16 cellular contexts compared by ENCODE assay signal in the genomic region with DNA sequence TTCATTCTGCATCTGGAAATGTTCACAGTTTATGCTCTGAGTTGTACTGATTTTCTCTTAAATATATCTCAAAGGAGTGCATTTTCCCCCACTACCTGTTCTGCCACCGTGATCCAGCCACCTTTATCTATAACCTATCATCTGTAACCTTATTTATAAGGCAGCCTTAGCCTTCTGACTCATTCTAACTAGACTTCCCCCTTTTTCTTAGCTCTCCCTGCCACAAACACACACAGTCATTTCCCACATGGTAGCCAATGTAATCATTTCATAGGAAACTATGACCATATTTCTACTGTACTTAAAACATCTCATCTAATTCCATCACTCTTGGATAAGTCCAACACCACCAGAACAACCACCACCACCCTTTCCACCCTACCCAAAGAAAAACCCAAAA. TPM values are rescaled to one million over a fixed set of nuclear protein-coding genes. Genes with fewer than 3 reads are reported as not detected.
DNase-seq lines count a peak whose midpoint lies in the region; ATAC-seq, FAIRE-seq and TF ChIP-seq lines count a peak whose summit lies in the region.
"Had no signal": no experiment of that assay in that cellular context is flagged by ENCODE, and none has a peak within 500 bp of the region (broad histone marks: within the 10 kb centered on the region; RNA-seq: fewer than 3 reads in every experiment).

No MANE protein-coding gene starts in this region.

- DNase-seq in AML-193 (lab: John Stamatoyannopoulos, UW) (peak; percentile 81 to 92), HL-60 (ENCODE audit: low read depth in 1 of 2, low spot score in 1 of 2) (peak in 1 of 2 experiments; percentile 52), endothelial cell of umbilical vein (ENCODE audit: low read depth, low spot score) (peak; percentile 92), ACHN (no peak), KG1 (lab: John Stamatoyannopoulos, UW) (no peak), coronary artery (ENCODE audit: low spot score) (no peak)
- DNase-seq in activated CD4-positive, alpha-beta T cell treated with anti-CD3 and anti-CD28 coated beads, Interleukin-2, amount 10 ng/mL, durations not matched to agents 7 days and 5 days: peak; percentile 16
- DNase-seq: activated B cell treated with CpG ODN at 0.5 μM for 24 hours, BE2C, kidney, Peyer's patch had no signal

- H3K4me2 ChIP-seq in endothelial cell of umbilical vein (ENCODE audit: insufficient read depth, low read length): peak overlapping the region; percentile 47

- no TSS peak for BruUV-seq in endothelial cell of umbilical vein (replicated peaks; lab: Mats Ljungman, UMichigan)

- TF ChIP-seq CTCF in HL-60 (IDR thresholded peaks at IDR 0.05; ENCODE audit: insufficient read depth, low read length) (no peak), endothelial cell of umbilical vein (IDR thresholded peaks at IDR 0.05; ENCODE audit: extremely low read depth in 1 of 2, insufficient read depth in 1 of 2, low read depth in 1 of 2, low read length in 2 of 2) (no peak), coronary artery (IDR thresholded peaks at IDR 0.05) (no peak)

- peak overlapping the region; percentile 27 for H3K27ac ChIP-seq in HL-60 (replicated peaks)
- peak overlapping the region; percentile 37 for H3K27ac ChIP-seq in endothelial cell of umbilical vein (ENCODE audit: insufficient read depth, low read depth, low read length)
- no peak overlapping the region for H3K27ac ChIP-seq in coronary artery
- H3K27ac ChIP-seq: neutrophil had no signal

- no peaks in the 10 kb centered on the region for H3K36me3 ChIP-seq in endothelial cell of umbilical vein (ENCODE audit: control insufficient read depth in 2 of 2, extremely low read depth in 1 of 2, insufficient read depth in 2 of 2, low read length in 2 of 2)
- H3K36me3 ChIP-seq: BE2C, neutrophil, Peyer's patch had no signal

- no peak overlapping the region for H2AFZ ChIP-seq in endothelial cell of umbilical vein (ENCODE audit: low read depth, low read length)

- H3K4me3 ChIP-seq in HL-60 (replicated peaks; ENCODE audit: insufficient read depth, low read length): no peak overlapping the region
- no peak overlapping the region for H3K4me3 ChIP-seq in endothelial cell of umbilical vein (replicated peaks in 1 of 3; ENCODE audit: insufficient read depth in 1 of 3, low read depth in 1 of 3, low read length in 3 of 3)
- H3K4me3 ChIP-seq in coronary artery: no peak overlapping the region
- H3K4me3 ChIP-seq: Peyer's patch had no signal

- H3K27me3 Mint-ChIP-seq in activated CD4-positive, alpha-beta T cell treated with anti-CD3 and anti-CD28 coated beads, Interleukin-2, amount 10 ng/mL, durations not matched to agents 7 days and 5 days: no peaks in the 10 kb centered on the region
- H3K27me3 Mint-ChIP-seq: activated B cell treated with CpG ODN at 0.5 μM for 24 hours had no signal

- no peak for TF ChIP-seq POLR2A in endothelial cell of umbilical vein (IDR thresholded peaks at IDR 0.05; ENCODE audit: low read depth, low read length)

- ATAC-seq in GM19324 (IDR thresholded peaks at IDR 0.05; ENCODE audit: low FRiP score, unreplicated experiment): no peak

- H3K4me1 ChIP-seq in endothelial cell of umbilical vein (ENCODE audit: control insufficient read depth, extremely low read depth, insufficient read depth, low read length): peaks cover 22% of the 10 kb centered on the region
- H3K4me1 ChIP-seq: BE2C, Peyer's patch had no signal

- peak; percentile 56 for FAIRE-seq in endothelial cell of umbilical vein (lab: Jason Lieb, UNC)
- FAIRE-seq: kidney had no signal

- H3K27me3 ChIP-seq in HL-60 (ENCODE audit: insufficient read depth, poor library complexity, severe bottlenecking): no peaks in the 10 kb centered on the region
- no peaks in the 10 kb centered on the region for H3K27me3 ChIP-seq in endothelial cell of umbilical vein (ENCODE audit: control insufficient read depth in 2 of 2, insufficient read depth in 2 of 2, low read length in 2 of 2)
- H3K27me3 ChIP-seq: BE2C, neutrophil, Peyer's patch had no signal

- in situ Hi-C loops in ACHN (cut with HindIII; ENCODE audit: low pct_ligation_motif_present, low pct_unique_long_range_greater_than_20kb, low sequenced_read_pairs): no loop called here

- H3K9me3 ChIP-seq in endothelial cell of umbilical vein (replicated peaks; ENCODE audit: control insufficient read depth, insufficient read depth, low read length): no peaks in the 10 kb centered on the region
- H3K9me3 ChIP-seq: neutrophil, Peyer's patch had no signal

- CTCF ChIA-PET in activated CD4-positive, alpha-beta T cell treated with anti-CD3 and anti-CD28 coated beads, Interleukin-2, amount 10 ng/mL, durations not matched to agents 7 days and 5 days (lab: Charles Lee): interaction anchor here (1.2 kb wide), 1 partner anchor 10 kb away, joined by 3 read pairs; the partner anchor contains the start of gene GYS2
- CTCF ChIA-PET in endothelial cell of umbilical vein (lab: Charles Lee): interaction anchor here (1.0 kb wide), 1 partner anchor 65 kb away, joined by 4 read pairs; no protein-coding TSS in a partner anchor

- POLR2A ChIA-PET in activated CD4-positive, alpha-beta T cell treated with anti-CD3 and anti-CD28 coated beads, Interleukin-2, amount 10 ng/mL, durations not matched to agents 7 days and 5 days (lab: Charles Lee): no interaction called here
- POLR2A ChIA-PET in endothelial cell of umbilical vein (lab: Charles Lee): no interaction called here

- intact Hi-C loops in endothelial cell of umbilical vein (cut with micrococcal nuclease): loop anchor here (1.0 kb wide), 1 partner anchor 42 kb away; the partner anchor contains the start of gene LDHB

- peaks cover 23% of the 10 kb centered on the region for H3K36me3 Mint-ChIP-seq in activated CD4-positive, alpha-beta T cell treated with anti-CD3 and anti-CD28 coated beads, Interleukin-2, amount 10 ng/mL, durations not matched to agents 7 days and 5 days (ENCODE audit: low read depth)
- H3K36me3 Mint-ChIP-seq: brain had no signal

- H3K4me3 Mint-ChIP-seq in activated CD4-positive, alpha-beta T cell treated with anti-CD3 and anti-CD28 coated beads, Interleukin-2, amount 10 ng/mL, durations not matched to agents 7 days and 5 days: peak overlapping the region; percentile 14
- H3K4me3 Mint-ChIP-seq: activated B cell treated with CpG ODN at 0.5 μM for 24 hours, brain had no signal

- H3K9ac ChIP-seq in endothelial cell of umbilical vein (replicated peaks; ENCODE audit: extremely low read depth, insufficient read depth, low read length): no peak overlapping the region

- dilution Hi-C loops in endothelial cell of umbilical vein (cut with MboI; ENCODE audit: extremely low pct_ligation_motif_present, low sequenced_read_pairs): no loop called here

- no peaks in the 10 kb centered on the region for H4K20me1 ChIP-seq in endothelial cell of umbilical vein (replicated peaks; ENCODE audit: control insufficient read depth, extremely low read depth, insufficient read depth, low read length)

- peak overlapping the region; percentile 70 for H3K27ac Mint-ChIP-seq in activated CD4-positive, alpha-beta T cell treated with anti-CD3 and anti-CD28 coated beads, Interleukin-2, amount 10 ng/mL, durations not matched to agents 7 days and 5 days
- H3K27ac Mint-ChIP-seq: activated B cell treated with CpG ODN at 0.5 μM for 24 hours, brain had no signal

- peaks cover 15% of the 10 kb centered on the region for H3K9me3 Mint-ChIP-seq in activated CD4-positive, alpha-beta T cell treated with anti-CD3 and anti-CD28 coated beads, Interleukin-2, amount 10 ng/mL, durations not matched to agents 7 days and 5 days
- H3K9me3 Mint-ChIP-seq: activated B cell treated with CpG ODN at 0.5 μM for 24 hours, brain had no signal

- H3K79me2 ChIP-seq in endothelial cell of umbilical vein (ENCODE audit: control insufficient read depth, insufficient read depth, low read length): no peaks in the 10 kb centered on the region

- H3K4me1 Mint-ChIP-seq in activated CD4-positive, alpha-beta T cell treated with anti-CD3 and anti-CD28 coated beads, Interleukin-2, amount 10 ng/mL, durations not matched to agents 7 days and 5 days: peaks cover 60% of the 10 kb centered on the region
- H3K4me1 Mint-ChIP-seq: brain had no signal

- H3K9me1 ChIP-seq in endothelial cell of umbilical vein (replicated peaks; ENCODE audit: control insufficient read depth, extremely low read depth, insufficient read depth, low read length): no peaks in the 10 kb centered on the region

TF ChIP-seq in endothelial cell of umbilical vein, 7 proteins besides CTCF, POLR2A, EP300 and RAD21 (continues in another document):
- TF ChIP-seq, protein P1, sequence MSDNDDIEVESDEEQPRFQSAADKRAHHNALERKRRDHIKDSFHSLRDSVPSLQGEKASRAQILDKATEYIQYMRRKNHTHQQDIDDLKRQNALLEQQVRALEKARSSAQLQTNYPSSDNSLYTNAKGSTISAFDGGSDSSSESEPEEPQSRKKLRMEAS (IDR thresholded peaks at IDR 0.05; ENCODE audit: insufficient read depth, insufficient read length): no peak
- TF ChIP-seq POLR2AphosphoS5 (IDR thresholded peaks at IDR 0.05; ENCODE audit: insufficient read depth, low read depth, low read length): no peak
- TF ChIP-seq JUN (IDR thresholded peaks at IDR 0.05; ENCODE audit: borderline replicate concordance, insufficient read depth, insufficient read length, low read depth): peak; percentile 76

RNA-seq across cellular contexts. Expression of gene GYS2, which starts 10.8 kb away (rescaled TPM):
- total RNA-seq in activated CD4-positive, alpha-beta T cell treated with anti-CD3 and anti-CD28 coated beads, Interleukin-2, amount 10 ng/mL, durations not matched to agents 7 days and 5 days: not detected
- total RNA-seq in endothelial cell of umbilical vein: not detected in 2 replicates
- polyA plus RNA-seq in endothelial cell of umbilical vein: 0.03 and 0.04 TPM in 2 replicates
- 0.03 TPM in 1 of 2 replicates, not detected in the other for polyA plus RNA-seq in endothelial cell of umbilical vein (2011; cell fraction: cytosol; rRNA removed)
- polyA plus RNA-seq in endothelial cell of umbilical vein (2011; cell fraction: nucleus; rRNA removed): not detected in 2 replicates
- not detected in 2 replicates for polyA plus RNA-seq in endothelial cell of umbilical vein (2012)
- not detected in 2 replicates for polyA minus RNA-seq in endothelial cell of umbilical vein
- polyA minus RNA-seq in endothelial cell of umbilical vein (2011; cell fraction: cytosol; rRNA and poly(A)+ RNA removed): not detected
- polyA minus RNA-seq in endothelial cell of umbilical vein (2011; cell fraction: nucleus; rRNA and poly(A)+ RNA removed): not detected in 2 replicates
- total RNA-seq: activated B cell treated with CpG ODN at 0.5 μM for 24 hours, fibroblast of lung, kidney, Peyer's patch, temporal lobe had no signal
- polyA plus RNA-seq: fibroblast of lung had no signal

RNA-seq across cellular contexts. Expression of gene LDHB, which starts 42.2 kb away (rescaled TPM):
- total RNA-seq in activated CD4-positive, alpha-beta T cell treated with anti-CD3 and anti-CD28 coated beads, Interleukin-2, amount 10 ng/mL, durations not matched to agents 7 days and 5 days: 1,000 to 10,000 TPM in 1 of 2 experiments, 100 to 1,000 TPM in 1; 819 to 1,195 TPM
- total RNA-seq in endothelial cell of umbilical vein: 670 and 703 TPM in 2 replicates
- polyA plus RNA-seq in endothelial cell of umbilical vein: 287 and 437 TPM in 2 replicates
- polyA plus RNA-seq in endothelial cell of umbilical vein (2011; cell fraction: cytosol; rRNA removed): 590 and 669 TPM in 2 replicates
- polyA plus RNA-seq in endothelial cell of umbilical vein (2011; cell fraction: nucleus; rRNA removed): 232 and 360 TPM in 2 replicates
- 902 and 1,182 TPM in 2 replicates for polyA plus RNA-seq in endothelial cell of umbilical vein (2012)
- polyA minus RNA-seq in endothelial cell of umbilical vein: 400 and 448 TPM in 2 replicates
- 336 TPM for polyA minus RNA-seq in endothelial cell of umbilical vein (2011; cell fraction: cytosol; rRNA and poly(A)+ RNA removed)
- 77.2 and 101 TPM in 2 replicates for polyA minus RNA-seq in endothelial cell of umbilical vein (2011; cell fraction: nucleus; rRNA and poly(A)+ RNA removed)

Comparison
In these comparisons a context has a peak if more than half of its experiments do, and no peak if none do; other contexts are left out.
1. DNase-seq: peak in AML-193 (2 of 2), activated CD4-positive, alpha-beta T cell treated with anti-CD3 and anti-CD28 coated beads, Interleukin-2, amount 10 ng/mL, durations not matched to agents 7 days and 5 days (single experiment) and endothelial cell of umbilical vein (single experiment); none in ACHN (single experiment), KG1 (single experiment) and coronary artery (single experiment).
2. H3K27ac ChIP-seq: peak in HL-60 (single experiment) and endothelial cell of umbilical vein (single experiment); none in coronary artery (0 of 2).